ENCODE assay signal across 8 cellular contexts in the genomic region with DNA sequence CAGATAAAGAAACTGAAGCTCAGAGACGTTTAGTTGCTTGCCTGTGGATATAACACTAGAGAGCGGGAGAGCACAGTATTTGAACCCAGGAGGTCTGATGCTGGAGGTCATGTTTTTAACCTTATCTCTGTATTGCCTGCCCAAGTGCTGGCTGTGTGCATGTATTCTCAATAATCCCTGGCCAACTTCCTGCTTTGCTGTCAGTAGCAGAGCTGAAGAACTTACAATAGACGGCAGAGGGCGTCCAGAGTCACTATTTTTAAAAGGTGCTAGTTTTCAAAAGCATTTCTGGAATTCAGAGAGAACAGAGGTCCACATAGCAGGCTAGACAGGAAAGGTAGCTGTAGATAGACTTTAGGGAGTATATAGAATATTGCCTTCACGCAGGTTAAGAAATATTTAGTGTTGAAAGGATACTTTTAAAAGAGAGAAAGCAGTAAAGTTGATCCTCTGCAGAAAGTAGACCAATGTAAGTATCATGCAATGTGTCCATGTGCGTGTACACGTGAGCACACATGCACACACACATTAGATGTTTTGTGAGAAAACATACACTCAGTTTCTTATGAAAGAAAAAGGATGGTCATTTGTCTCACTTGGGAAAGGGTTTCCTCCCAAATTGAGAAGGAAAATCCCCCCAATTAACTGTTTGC. TPM values are rescaled to one million over a fixed set of nuclear protein-coding genes. Genes with fewer than 3 reads are reported as not detected.
DNase-seq lines count a peak whose midpoint lies in the region; ATAC-seq and TF ChIP-seq lines count a peak whose summit lies in the region.

No MANE protein-coding gene starts in this region.

- intact Hi-C loops in adrenal gland (cut with DNase I): loop anchor here (5.0 to 10.0 kb wide), 2 partner anchors 156 to 158 kb away; no protein-coding TSS in a partner anchor
- intact Hi-C loops in heart right ventricle (cut with DNase I): loop anchor here in 8 of 10 donors (1.0 to 10.0 kb wide), 11 partner anchors 66 to 458 kb away; a partner anchor contains a TSS

- TF ChIP-seq POLR2A in adrenal gland (IDR thresholded peaks at IDR 0.05): no peak

- no peak overlapping the region for H3K4me3 ChIP-seq in NT2/D1 (ENCODE audit: insufficient read length, low read depth)
- no peak overlapping the region for H3K4me3 ChIP-seq in adrenal gland
- no peak overlapping the region for H3K4me3 ChIP-seq in heart right ventricle
- H3K4me3 ChIP-seq in effector memory CD4-positive, alpha-beta T cell (ENCODE audit: insufficient read depth, low read depth, low read length, poor library complexity, severe bottlenecking): no peak overlapping the region

- H3K9ac ChIP-seq in NT2/D1 (ENCODE audit: insufficient read length, low read depth): no peak overlapping the region

- no peaks in the 10 kb centered on the region for H3K27me3 ChIP-seq in NT2/D1 (ENCODE audit: insufficient read depth, insufficient read length)
- H3K27me3 ChIP-seq in adrenal gland: no peaks in the 10 kb centered on the region
- H3K27me3 ChIP-seq in heart right ventricle: no peaks in the 10 kb centered on the region
- H3K27me3 ChIP-seq in effector memory CD4-positive, alpha-beta T cell (replicated peaks; ENCODE audit: control insufficient read depth, insufficient read depth, low read length, poor library complexity, severe bottlenecking): no peaks in the 10 kb centered on the region

- H3K9me3 ChIP-seq in NT2/D1 (ENCODE audit: insufficient read depth, low read length) (peaks cover 12% of the 10 kb centered on the region; the same call in 1 of the 2 replicates), adrenal gland (replicated peaks in 1 of 3) (no peaks in the 10 kb centered on the region), heart right ventricle (no peaks in the 10 kb centered on the region)
- no peaks in the 10 kb centered on the region for H3K9me3 ChIP-seq in effector memory CD4-positive, alpha-beta T cell (ENCODE audit: control insufficient read depth, low read length)

- H3K36me3 ChIP-seq in NT2/D1 (ENCODE audit: insufficient read depth, insufficient read length, low read length): peaks cover 23% of the 10 kb centered on the region
- H3K36me3 ChIP-seq in adrenal gland (replicated peaks in 1 of 2): no peaks in the 10 kb centered on the region
- H3K36me3 ChIP-seq in heart right ventricle: peaks cover 0 to 27% (median 0%) of the 10 kb centered on the region in 9 donors
- peaks cover 3% of the 10 kb centered on the region for H3K36me3 ChIP-seq in effector memory CD4-positive, alpha-beta T cell (ENCODE audit: control insufficient read depth, insufficient read depth, low read length)

- peak; percentile 89 for DNase-seq in DMS53 (lab: John Stamatoyannopoulos, UW)
- DNase-seq in HPDE6-E6E7 (ENCODE audit: extremely low spot score): peak; percentile 34
- peak; percentile 48 for DNase-seq in NT2/D1 (ENCODE audit: low read depth, low spot score)
- peak; percentile 65 to 92 (median 75) for DNase-seq in adrenal gland
- peak; percentile 16 to 84 for DNase-seq in heart right ventricle
- DNase-seq in putamen (ENCODE audit: low spot score): peak; percentile 56
- DNase-seq in effector memory CD4-positive, alpha-beta T cell: no peak

- H3K27ac ChIP-seq in adrenal gland: no peak overlapping the region
- peak overlapping the region in 5 of 10 donors; percentile 2 to 68 (median 49) for H3K27ac ChIP-seq in heart right ventricle
- H3K27ac ChIP-seq in effector memory CD4-positive, alpha-beta T cell (ENCODE audit: insufficient read depth, low read length, poor library complexity, severe bottlenecking): no peak overlapping the region

- TF ChIP-seq CTCF in adrenal gland (IDR thresholded peaks at IDR 0.05) (peak; percentile 69 to 89 (median 86)), heart right ventricle (IDR thresholded peaks at IDR 0.05) (peak; percentile 63 to 92 (median 80))

- WGBS in adrenal gland, 4 donors: 28 to 31% (median 30%) methylated on average over 7 of the region's 7 CpGs
- WGBS in heart right ventricle, 2 donors: 30 to 33% methylated on average over 7 of the region's 7 CpGs

- no peaks in the 10 kb centered on the region for H3K4me1 ChIP-seq in NT2/D1 (ENCODE audit: insufficient read depth, insufficient read length)
- H3K4me1 ChIP-seq in adrenal gland (replicated peaks in 1 of 2): peaks cover 0 to 13% of the 10 kb centered on the region in 2 donors
- peaks cover 0 to 47% (median 11%) of the 10 kb centered on the region in 9 donors for H3K4me1 ChIP-seq in heart right ventricle
- H3K4me1 ChIP-seq in effector memory CD4-positive, alpha-beta T cell (ENCODE audit: control insufficient read depth, insufficient read depth, low read length, poor library complexity, severe bottlenecking): no peaks in the 10 kb centered on the region

- ATAC-seq in GM19463 (IDR thresholded peaks at IDR 0.05; ENCODE audit: unreplicated experiment) (peak; percentile 74), heart right ventricle (peak; percentile 85 to 96 (median 90))

RNA-seq across cellular contexts. Expression of a gene that starts 46.3 kb away (rescaled TPM):
- total RNA-seq in adrenal gland (10 to 100 TPM; 11.9 to 20.6 (median 14.2) TPM), heart right ventricle (10 to 100 TPM; 11.3 to 28.9 (median 22.5) TPM)
- polyA plus RNA-seq in adrenal gland (10 to 100 TPM in 1 of 3 donors, 1 to 10 TPM in 2; 1.7 to 18.0 (median 3.2) TPM), heart right ventricle (1 to 10 TPM; 1.8 to 4.4 TPM)

RNA-seq across cellular contexts. Expression of a gene that starts 46.4 kb away (rescaled TPM):
- 10 to 100 TPM; 61.1 to 91.9 (median 69.7) TPM for total RNA-seq in adrenal gland
- 10 to 100 TPM; 20.8 to 92.8 (median 25.9) TPM for polyA plus RNA-seq in adrenal gland
- 10 to 100 TPM; 55.7 to 91.8 (median 79.2) TPM for total RNA-seq in heart right ventricle
- polyA plus RNA-seq in heart right ventricle: 10 to 100 TPM; 20.8 to 42.9 TPM

Comparison
In these comparisons a context has a peak if more than half of its experiments do, and no peak if none do; other contexts are left out.
1. DNase-seq: peak in DMS53 (single experiment), HPDE6-E6E7 (single experiment), NT2/D1 (single experiment), adrenal gland (7 of 7), heart right ventricle (2 of 2) and putamen (single experiment); none in effector memory CD4-positive, alpha-beta T cell (0 of 3).